1 cellular context compared by ENCODE assay signal in genomic region chr5:34608368-34608767, GRCh38.
TF ChIP-seq lines count a peak whose summit lies in the region.

No MANE protein-coding gene starts in this region.

TF ChIP-seq in SK-N-SH, 30 proteins besides CTCF, POLR2A, EP300 and RAD21 (continued from another document):
- TF ChIP-seq REST (IDR thresholded peaks at IDR 0.05; ENCODE audit: low read depth, low read length) (no peak), RXRA (IDR thresholded peaks at IDR 0.05; ENCODE audit: borderline replicate concordance, low read depth) (no peak)
